18 cellular contexts compared by ENCODE assay signal in the genomic region with DNA sequence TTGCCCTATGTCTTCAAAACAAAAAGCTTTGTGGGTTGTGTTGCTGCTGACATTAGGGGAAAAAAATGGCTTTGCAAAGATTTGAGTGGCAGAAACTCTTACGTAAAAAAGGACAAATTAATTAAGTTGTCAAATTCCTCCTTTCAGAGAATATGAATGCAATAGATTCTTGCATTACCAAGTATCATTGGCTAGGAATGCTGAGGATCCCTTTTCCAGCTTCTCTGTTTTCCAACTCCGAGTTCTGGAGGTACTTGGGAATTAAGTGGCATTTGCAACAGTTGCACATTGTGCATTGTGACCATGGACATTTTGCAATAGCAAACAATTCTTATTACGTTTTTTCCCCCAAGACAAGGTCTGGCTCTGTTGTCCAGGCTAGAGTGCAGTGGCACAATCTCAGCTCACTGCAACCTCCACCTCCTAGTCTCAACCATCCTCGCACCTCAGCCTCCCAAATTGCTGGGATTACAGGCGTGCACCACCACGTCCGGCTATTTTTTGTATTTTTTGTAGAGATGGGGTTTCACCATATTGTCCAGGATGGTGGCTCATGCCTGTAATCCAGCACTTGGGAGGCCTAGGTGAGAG. TPM values are rescaled to one million over a fixed set of nuclear protein-coding genes. Genes with fewer than 3 reads are reported as not detected.
DNase-seq lines count a peak whose midpoint lies in the region; ATAC-seq, FAIRE-seq and TF ChIP-seq lines count a peak whose summit lies in the region.
"Had no signal": no experiment of that assay in that cellular context is flagged by ENCODE, and none has a peak within 500 bp of the region (broad histone marks: within the 10 kb centered on the region; RNA-seq: fewer than 3 reads in every experiment).

No MANE protein-coding gene starts in this region.

- WGBS in K562 (ENCODE audit: insufficient coverage, low coverage, missing lambda C conversion rate), result 23% methylated on average over 7 of the region's 7 CpGs

- H3K36me3 ChIP-seq in K562 (ENCODE audit: control insufficient read depth, insufficient read depth, low read length) (no peaks in the 10 kb centered on the region), neural cell (ENCODE audit: insufficient read depth, low read length) (no peaks in the 10 kb centered on the region)
- H3K36me3 ChIP-seq: BLaER1 treated with 17β-estradiol and CSF1 and Interleukin-3, amounts not matched to agents 10 nM and 100 nM; HAP-1 had no signal

- TF ChIP-seq EP300 in K562 (IDR thresholded peaks at IDR 0.05; ENCODE audit: low read length) (no peak), neural cell (conservative IDR thresholded peaks at IDR 0.05; ENCODE audit: poor library complexity, severe bottlenecking) (no peak)

- BruUV-seq in K562 (replicated peaks; lab: Mats Ljungman, UMichigan), result no TSS peak

- TF ChIP-seq RAD21 in K562 (CRISPR knock-in tag; conservative IDR thresholded peaks at IDR 0.05 in 1 of 2, IDR thresholded peaks at IDR 0.05 in 1 of 2) (no peak), neural cell (conservative IDR thresholded peaks at IDR 0.05) (no peak)

- H3K27me3 ChIP-seq in K562 (ENCODE audit: control insufficient read depth in 2 of 2, insufficient read depth in 2 of 2, low read length in 2 of 2) (peaks cover 0 to 2% of the 10 kb centered on the region in 2 experiments; a peak in 1 of 5 replicates), neural cell (ENCODE audit: insufficient read depth, low read depth, low read length) (no peaks in the 10 kb centered on the region)
- H3K27me3 ChIP-seq: BLaER1 treated with 17β-estradiol and CSF1 and Interleukin-3, amounts not matched to agents 10 nM and 100 nM had no signal

- no peak for TF ChIP-seq POLR2A in K562 (conservative IDR thresholded peaks at IDR 0.05)

- H3K79me2 ChIP-seq in K562 (ENCODE audit: control insufficient read depth, insufficient read depth, low read length) (no peaks in the 10 kb centered on the region), neural cell (replicated peaks; ENCODE audit: insufficient read depth, low read length) (no peaks in the 10 kb centered on the region)

- no peak for FAIRE-seq in K562 (lab: Jason Lieb, UNC)
- FAIRE-seq in urothelium cell line (lab: Jason Lieb, UNC), result peak; percentile 37
- FAIRE-seq: GM12878 had no signal

- H3K27ac ChIP-seq in K562 (ENCODE audit: extremely low read depth, low read depth, low read length) (no peak overlapping the region), neural cell (ENCODE audit: low read length) (no peak overlapping the region)
- H3K27ac ChIP-seq: BLaER1 treated with 17β-estradiol and CSF1 and Interleukin-3, amounts not matched to agents 10 nM and 100 nM; GM23248; HL-60 had no signal

- no peak for ATAC-seq in K562
- no peak for ATAC-seq in GM21526 (IDR thresholded peaks at IDR 0.05; ENCODE audit: low FRiP score, unreplicated experiment)
- ATAC-seq: CD8-positive, alpha-beta T cell; GM12878 had no signal

- CTCF ChIA-PET in K562 (lab: Yijun Ruan, JAX; ENCODE audit: low intra/inter-chr PET ratio), result no interaction called here

- H3F3A ChIP-seq in neural cell (ENCODE audit: insufficient read depth, low read length, poor library complexity, severe bottlenecking), result no peaks in the 10 kb centered on the region

- H3K9ac ChIP-seq in K562 (ENCODE audit: insufficient read depth in 1 of 2, low read depth in 2 of 2, low read length in 2 of 2) (no peak overlapping the region), neural cell (ENCODE audit: low read length) (no peak overlapping the region)
- H3K9ac ChIP-seq: BLaER1 treated with 17β-estradiol and CSF1 and Interleukin-3, amounts not matched to agents 10 nM and 100 nM; GM23248 had no signal

- H3K4me3 ChIP-seq in AG10803 (ENCODE audit: low read length) (no peak overlapping the region), K562 (no peak overlapping the region), neural cell (ENCODE audit: low read length) (no peak overlapping the region)
- H3K4me3 ChIP-seq: BLaER1 treated with 17β-estradiol and CSF1 and Interleukin-3, amounts not matched to agents 10 nM and 100 nM; GM12878; GM23248; HAP-1 had no signal

- no peaks in the 10 kb centered on the region for H3K9me2 ChIP-seq in neural cell (ENCODE audit: insufficient read depth, low read length)

- intact Hi-C loops in K562 (cut with micrococcal nuclease), result no loop called here

- H4K20me1 ChIP-seq in K562 (replicated peaks; ENCODE audit: control insufficient read depth, insufficient read depth, low read length) (no peaks in the 10 kb centered on the region), neural cell (ENCODE audit: insufficient read depth) (no peaks in the 10 kb centered on the region)
- H4K20me1 ChIP-seq: BLaER1 treated with 17β-estradiol and CSF1 and Interleukin-3, amounts not matched to agents 10 nM and 100 nM had no signal

- peak; percentile 38 for DNase-seq in AG10803 (ENCODE audit: low read depth)
- DNase-seq in K562 (ENCODE audit: extremely low read depth in 1 of 4, low spot score in 3 of 4), result no peak
- DNase-seq in urothelium cell line (ENCODE audit: low spot score), result no peak
- DNase-seq in kidney tubule cell (ENCODE audit: low spot score), result no peak
- no peak for DNase-seq in activated naive CD4-positive, alpha-beta T cell treated with anti-CD3 and anti-CD28 coated beads, Interleukin-2, amount 50 U/mL, for 16 hours
- DNase-seq: 8988T; Calu3; CD8-positive, alpha-beta T cell; DMS79 treated with DMSO at 0.1 percent for 48 hours; GF-D8; GM23248; IMR-90 had no signal

- H3K9me3 ChIP-seq in K562 (replicated peaks; ENCODE audit: control insufficient read depth, insufficient read depth, low read depth, low read length) (no peaks in the 10 kb centered on the region; the same call in 1 of the 2 replicates), neural cell (ENCODE audit: low read length) (no peaks in the 10 kb centered on the region)
- H3K9me3 ChIP-seq: HAP-1 had no signal

- POLR2A ChIA-PET in K562 (lab: Yijun Ruan, JAX), result interaction anchor here (0.9 to 1.2 kb wide), 3 partner anchors 9 to 34 kb away, joined by 3 to 4 read pairs (median 3); no protein-coding TSS in a partner anchor

- H3K4me1 ChIP-seq in K562 (replicated peaks in 1 of 2; ENCODE audit: control insufficient read depth in 2 of 2, insufficient read depth in 2 of 2, low read length in 2 of 2), result no peaks in the 10 kb centered on the region; a peak in 2 of 5 replicates

- TF ChIP-seq CTCF in AG10803 (conservative IDR thresholded peaks at IDR 0.05; ENCODE audit: low read length), result no peak
- no peak for TF ChIP-seq CTCF in K562 (IDR thresholded peaks at IDR 0.05 in 2 of 3, conservative IDR thresholded peaks at IDR 0.05 in 1 of 3; ENCODE audit: insufficient read depth in 2 of 3, low read depth in 1 of 3, low read length in 3 of 3)
- TF ChIP-seq CTCF in neural cell (IDR thresholded peaks at IDR 0.05; ENCODE audit: poor library complexity, severe bottlenecking), result no peak

- H2AFZ ChIP-seq in K562 (ENCODE audit: low read depth, low read length) (no peak overlapping the region), neural cell (ENCODE audit: low read depth, low read length) (no peak overlapping the region)
- H2AFZ ChIP-seq: GM23248 had no signal

- in situ Hi-C loops in K562 (cut with MboI), result no loop called here

- no peaks in the 10 kb centered on the region for H3K9me1 ChIP-seq in K562 (ENCODE audit: control insufficient read depth, insufficient read depth, low read length)

- H3K4me2 ChIP-seq in K562 (ENCODE audit: insufficient read depth, low read length), result no peak overlapping the region
- H3K4me2 ChIP-seq in neural cell (ENCODE audit: low read length), result no peak overlapping the region

TF ChIP-seq in K562, 482 proteins besides CTCF, POLR2A, EP300 and RAD21:
- TF ChIP-seq ZNF121 (CRISPR knock-in tag; conservative IDR thresholded peaks at IDR 0.05) (0 out of 2 replicates have a peak, but pooled peaks have one; percentile 27), CC2D1A (IDR thresholded peaks at IDR 0.05) (no peak)
TF ChIP-seq in K562: peak in this region for 1.

RNA-seq across cellular contexts. Expression of a gene that starts 29.9 kb away (rescaled TPM):
- 15.2 and 51.7 TPM in 2 replicates for total RNA-seq in K562 (2011; cell fraction: chromatin; rRNA removed; ENCODE audit: low replicate concordance)
- total RNA-seq in K562 (2011; cell fraction: nucleolus; rRNA removed), result 10.0 and 11.2 TPM in 2 replicates
- total RNA-seq in K562 (2011; cell fraction: nucleoplasm; rRNA removed), result 20.1 and 31.0 TPM in 2 replicates
- total RNA-seq in K562 (2014; rRNA removed) (31.6 and 40.6 TPM in 2 replicates), K562 (2014; rRNA removed; fragmentation: Illumina TruSeq; extraction: Trizol) (77.4 and 95.2 TPM in 2 replicates), K562 (2015; rRNA removed; fragmentation: Illumina TruSeq; extraction: Trizol) (55.3 and 67.5 TPM in 2 replicates), K562 (2021) (113 and 118 TPM in 2 replicates)
- polyA plus RNA-seq in K562 (2011; rRNA removed) (42.1 and 58.9 TPM in 2 replicates), K562 (2014; fragmentation: Illumina TruSeq; extraction: Trizol) (41.5 and 49.0 TPM in 2 replicates), K562 (2014; fragmentation: Nextera tagmentation; extraction: Ambion mirVana) (100 to 1,000 TPM in 1 of 2 experiments, 10 to 100 TPM in 1; 55.7 to 112 TPM), K562 (2014; rRNA removed) (25.6 and 27.0 TPM in 2 replicates), neural cell (135 and 239 TPM in 2 replicates)
- 10.3 and 23.6 TPM in 2 replicates for polyA plus RNA-seq in K562 (2011; cell fraction: cytosol; rRNA removed)
- 7.4 and 13.1 TPM in 2 replicates for polyA plus RNA-seq in K562 (2011; cell fraction: nucleus; rRNA removed)
- 49.8 and 54.7 TPM in 2 replicates for polyA plus RNA-seq in K562 (2012)
- polyA minus RNA-seq in K562 (2011; rRNA and poly(A)+ RNA removed), result 134 and 142 TPM in 2 replicates
- 60.7 and 63.8 TPM in 2 replicates for polyA minus RNA-seq in K562 (2011; cell fraction: cytosol; rRNA and poly(A)+ RNA removed)
- polyA minus RNA-seq in K562 (2011; cell fraction: nucleus; rRNA and poly(A)+ RNA removed), result 11.8 and 27.0 TPM in 2 replicates
- polyA minus RNA-seq in neural cell, result 360 and 371 TPM in 2 replicates
